17 cellular contexts compared by ENCODE assay signal in the genomic region with DNA sequence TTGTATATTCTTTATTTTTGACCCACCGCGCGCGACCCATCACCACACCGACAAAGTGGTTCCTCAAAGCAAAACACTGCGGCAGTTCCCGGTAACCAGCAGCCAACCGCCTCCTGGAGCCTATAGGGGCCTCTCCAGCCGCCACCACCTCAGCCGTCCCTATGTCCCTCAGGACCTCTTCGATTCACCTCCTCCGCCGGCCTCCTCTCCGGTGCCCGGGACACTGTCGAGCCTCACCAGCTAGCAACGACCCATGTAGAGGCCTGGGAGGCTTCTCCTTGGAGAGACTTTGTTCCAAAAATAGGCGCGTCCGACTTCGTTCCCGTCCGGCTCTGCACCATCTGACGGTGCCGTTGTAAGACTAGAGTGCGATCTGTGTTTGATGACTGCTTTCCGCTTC.
"Had no signal": no experiment of that assay in that cellular context is flagged by ENCODE, and none has a peak within 500 bp of the region (broad histone marks: within the 10 kb centered on the region; RNA-seq: fewer than 3 reads in every experiment).

No MANE protein-coding gene starts in this region.

- ATAC-seq: activated naive CD4-positive, alpha-beta T cell treated with anti-CD3 and anti-CD28 coated beads, Interleukin-2, amount 50 U/mL, for 72 hours; heart left ventricle; T-cell had no signal

- H3K27me3 Mint-ChIP-seq: activated B cell treated with CpG ODN at 0.5 μM for 24 hours; activated T-cell treated with anti-CD3 and anti-CD28 coated beads, Interleukin-2, amount 50 U/mL, for 24 hours; brain; T-cell had no signal

- H3K36me3 ChIP-seq: heart left ventricle, left ventricle myocardium inferior, sigmoid colon had no signal

- H3K4me1 Mint-ChIP-seq: activated B cell treated with CpG ODN at 0.5 μM for 24 hours, brain, nephron, T-cell had no signal

- DNase-seq: activated B cell treated with CpG ODN at 0.5 μM for 24 hours; activated effector memory CD4-positive, alpha-beta T cell treated with anti-CD3 and anti-CD28 coated beads, Interleukin-2, amount 50 U/mL, for 16 hours; activated T-cell treated with anti-CD3 and anti-CD28 coated beads, Interleukin-2, amount 50 U/mL, for 24 hours; amygdala; cerebellar nuclear complex; foreskin melanocyte; left ventricle myocardium inferior; mesenchymal stem cell; sigmoid colon; stimulated activated CD4-positive, alpha-beta T cell treated with anti-CD3 and anti-CD28 coated beads, Interleukin-12 subunit alpha, Interleukin-12 subunit beta, amount 100 ng/mL, for 4 hours; stimulated activated naive CD4-positive, alpha-beta T cell treated with Interleukin-2 at 50 U/mL for 16 hours; T-cell; T1000 had no signal

- H3K4me3 ChIP-seq: heart left ventricle, left ventricle myocardium inferior, sigmoid colon had no signal

- H3K4me3 Mint-ChIP-seq: activated B cell treated with CpG ODN at 0.5 μM for 24 hours; activated T-cell treated with anti-CD3 and anti-CD28 coated beads, Interleukin-2, amount 50 U/mL, for 24 hours; brain; nephron; T-cell had no signal

- H3K9me3 ChIP-seq: left ventricle myocardium inferior, sigmoid colon had no signal

- H3K27ac ChIP-seq: heart left ventricle, left ventricle myocardium inferior, sigmoid colon had no signal

- H3K36me3 Mint-ChIP-seq: activated naive CD4-positive, alpha-beta T cell treated with anti-CD3 and anti-CD28 coated beads, Interleukin-2, amount 50 U/mL, for 72 hours; brain; T-cell had no signal

- H3K9me3 Mint-ChIP-seq: activated B cell treated with CpG ODN at 0.5 μM for 24 hours; activated T-cell treated with anti-CD3 and anti-CD28 coated beads, Interleukin-2, amount 50 U/mL, for 24 hours; brain; nephron had no signal

- H3K4me1 ChIP-seq: heart left ventricle, left ventricle myocardium inferior, sigmoid colon had no signal

- H3K27me3 ChIP-seq: heart left ventricle, sigmoid colon had no signal

- H3K27ac Mint-ChIP-seq: activated B cell treated with CpG ODN at 0.5 μM for 24 hours; activated naive CD4-positive, alpha-beta T cell treated with anti-CD3 and anti-CD28 coated beads, Interleukin-2, amount 50 U/mL, for 72 hours; activated T-cell treated with anti-CD3 and anti-CD28 coated beads, Interleukin-2, amount 50 U/mL, for 24 hours; brain; nephron; T-cell had no signal
